Comparison of ENCODE assay signal across 1 cellular context in the genomic region with DNA sequence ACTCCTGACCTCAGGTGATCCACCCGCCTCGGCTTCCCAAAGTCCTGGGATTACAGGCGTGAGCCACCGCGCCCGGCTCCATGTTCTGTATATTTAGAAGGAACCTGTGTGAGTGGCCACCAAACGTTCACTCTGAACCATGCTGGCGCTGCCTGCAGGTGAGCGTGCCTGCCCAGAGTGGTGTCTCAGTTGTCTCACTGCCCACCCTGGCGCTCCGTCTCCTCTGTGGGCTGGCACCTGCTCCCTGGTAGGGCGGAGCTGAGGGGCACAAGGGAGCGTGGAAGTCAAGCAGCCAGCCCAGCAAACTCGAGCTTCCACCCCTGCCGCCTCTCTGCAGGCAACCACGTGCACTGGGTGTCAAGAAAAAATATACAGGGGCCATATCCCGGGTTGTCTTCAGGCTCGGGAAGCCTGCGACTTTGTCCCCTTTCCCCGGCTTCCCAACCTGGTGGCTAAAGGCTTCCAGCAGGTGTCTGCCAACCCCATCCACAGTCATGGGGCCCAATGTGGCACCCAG.
TF ChIP-seq lines count a peak whose summit lies in the region.

No MANE protein-coding gene starts in this region.

TF ChIP-seq in endothelial cell of umbilical vein, 7 proteins besides CTCF, POLR2A, EP300 and RAD21:
- TF ChIP-seq GATA2 (IDR thresholded peaks at IDR 0.05; ENCODE audit: insufficient read depth, insufficient read length, low read depth, low read length) (no peak), POLR2AphosphoS5 (IDR thresholded peaks at IDR 0.05; ENCODE audit: insufficient read depth, low read depth, low read length) (no peak), JUN (IDR thresholded peaks at IDR 0.05; ENCODE audit: borderline replicate concordance, insufficient read depth, insufficient read length, low read depth) (no peak), EZH2 (IDR thresholded peaks at IDR 0.05; ENCODE audit: borderline replicate concordance, low read depth, low read length, severe bottlenecking) (no peak), MYC (IDR thresholded peaks at IDR 0.05; ENCODE audit: low read depth, low read length) (no peak), FOS (IDR thresholded peaks at IDR 0.05; ENCODE audit: borderline replicate concordance, insufficient read depth, low read length) (no peak)
- TF ChIP-seq, protein P1, sequence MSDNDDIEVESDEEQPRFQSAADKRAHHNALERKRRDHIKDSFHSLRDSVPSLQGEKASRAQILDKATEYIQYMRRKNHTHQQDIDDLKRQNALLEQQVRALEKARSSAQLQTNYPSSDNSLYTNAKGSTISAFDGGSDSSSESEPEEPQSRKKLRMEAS (IDR thresholded peaks at IDR 0.05; ENCODE audit: insufficient read depth, insufficient read length), result no peak
